In the genomic region with DNA sequence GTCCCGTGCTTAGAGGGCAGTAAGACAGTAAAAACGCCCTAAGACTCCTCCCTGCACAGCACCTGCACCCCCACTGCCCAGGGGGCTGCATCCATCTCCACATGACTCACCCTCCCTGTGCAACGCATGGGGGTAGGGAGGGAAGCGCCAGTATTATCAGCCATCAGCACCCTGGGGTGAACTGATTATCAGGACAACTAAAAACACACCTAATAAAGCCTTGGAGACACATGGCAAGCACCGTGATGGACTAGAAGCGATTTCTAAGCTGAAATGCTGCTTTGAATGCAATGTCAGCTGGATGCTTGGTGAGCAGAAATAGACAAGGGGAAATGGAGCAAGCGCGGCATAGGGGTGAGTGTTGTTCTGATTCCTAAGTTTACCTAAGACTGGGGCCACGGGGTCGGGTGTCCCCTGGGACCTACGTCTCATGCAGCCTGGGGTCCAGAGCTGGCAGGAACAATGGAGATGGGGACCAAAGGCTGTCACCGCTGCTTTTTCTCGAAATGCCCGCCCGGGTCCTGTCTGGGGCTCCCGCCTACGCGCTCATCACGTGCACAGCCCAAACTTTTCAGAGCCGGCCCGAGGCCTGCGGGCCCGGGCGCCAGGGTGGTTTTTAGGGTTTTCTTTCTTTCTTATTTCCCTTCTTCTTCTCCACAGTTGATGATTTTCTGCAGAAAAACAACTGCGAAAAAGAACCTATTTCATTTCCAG, we compare ENCODE assay signal across 1 cellular context.
TF ChIP-seq lines count a peak whose summit lies in the region.

No MANE protein-coding gene starts in this region.

TF ChIP-seq in IMR-90, 13 proteins besides CTCF, POLR2A, EP300 and RAD21 (continued from another document):
- TF ChIP-seq USF2 (IDR thresholded peaks at IDR 0.05; ENCODE audit: low read depth, low read length) (peak; percentile 76), NFE2L2 (IDR thresholded peaks at IDR 0.05; ENCODE audit: low read depth, low read length) (no peak), RFX5 (IDR thresholded peaks at IDR 0.05; ENCODE audit: low read depth, low read length) (no peak), SMC3 (IDR thresholded peaks at IDR 0.05; ENCODE audit: low read depth, low read length) (no peak)
TF ChIP-seq in IMR-90: peak in this region for 3.
